20 cellular contexts compared by ENCODE assay signal in genomic region chr20:35134900-35135299, GRCh38. TPM values are rescaled to one million over a fixed set of nuclear protein-coding genes. Genes with fewer than 3 reads are reported as not detected.
A peak's percentile ranks its signal among the peaks of the same experiment; 100 is the strongest.
DNase-seq lines count a peak whose midpoint lies in the region; ATAC-seq and TF ChIP-seq lines count a peak whose summit lies in the region.
"Had no signal": no experiment of that assay in that cellular context is flagged by ENCODE, and none has a peak within 500 bp of the region (broad histone marks: within the 10 kb centered on the region; RNA-seq: fewer than 3 reads in every experiment).

No MANE protein-coding gene starts in this region.

- H3K4me1 Mint-ChIP-seq in immature natural killer cell (peaks cover 0 to 5% of the 10 kb centered on the region in 2 donors), T-helper 17 cell (no peaks in the 10 kb centered on the region)
- H3K4me1 Mint-ChIP-seq: activated naive CD4-positive, alpha-beta T cell treated with anti-CD3 and anti-CD28 coated beads, Interleukin-2, amount 50 U/mL, for 24 hours had no signal

- in situ Hi-C loops in gastrocnemius medialis (cut with MboI; ENCODE audit: low sequenced_read_pairs in 4 of 4) = no loop called here

- H3K27me3 Mint-ChIP-seq in immature natural killer cell (ENCODE audit: low read depth in 3 of 3) (peaks cover 0 to 1% (median 0%) of the 10 kb centered on the region in 3 donors), T-helper 17 cell (no peaks in the 10 kb centered on the region)
- H3K27me3 Mint-ChIP-seq: activated naive CD4-positive, alpha-beta T cell treated with anti-CD3 and anti-CD28 coated beads, Interleukin-2, amount 50 U/mL, for 24 hours; natural killer cell treated with Interleukin-12 subunit alpha and Interleukin-12 subunit beta and Interleukin-15 and Interleukin-18, amount 100 ng/mL, for 72 hours had no signal

- H3K4me3 Mint-ChIP-seq in immature natural killer cell = no peak overlapping the region
- no peak overlapping the region for H3K4me3 Mint-ChIP-seq in T-helper 17 cell
- H3K4me3 Mint-ChIP-seq: activated naive CD4-positive, alpha-beta T cell treated with anti-CD3 and anti-CD28 coated beads, Interleukin-2, amount 50 U/mL, for 24 hours; natural killer cell treated with Interleukin-12 subunit alpha and Interleukin-12 subunit beta and Interleukin-15 and Interleukin-18, amount 100 ng/mL, for 72 hours had no signal

- no peaks in the 10 kb centered on the region for H3K9me3 ChIP-seq in left ventricle myocardium inferior (replicated peaks)
- no peaks in the 10 kb centered on the region for H3K9me3 ChIP-seq in gastrocnemius medialis
- H3K9me3 ChIP-seq in SJCRH30 (replicated peaks) = no peaks in the 10 kb centered on the region
- H3K9me3 ChIP-seq in T-helper 17 cell (ENCODE audit: control insufficient read depth, low read length, poor library complexity, severe bottlenecking) = no peaks in the 10 kb centered on the region
- H3K9me3 ChIP-seq: body of pancreas had no signal

- H3K27ac Mint-ChIP-seq in immature natural killer cell = no peak overlapping the region
- H3K27ac Mint-ChIP-seq in T-helper 17 cell = no peak overlapping the region
- H3K27ac Mint-ChIP-seq: activated naive CD4-positive, alpha-beta T cell treated with anti-CD3 and anti-CD28 coated beads, Interleukin-2, amount 50 U/mL, for 24 hours had no signal

- peak overlapping the region; percentile 88 for H3K27ac ChIP-seq in left ventricle myocardium inferior (replicated peaks)
- H3K27ac ChIP-seq in gastrocnemius medialis = peak overlapping the region; percentile 24 to 67 (median 47)
- no peak overlapping the region for H3K27ac ChIP-seq in SJCRH30

- H3K27me3 ChIP-seq in left ventricle myocardium inferior (ENCODE audit: low read depth) = no peaks in the 10 kb centered on the region
- H3K27me3 ChIP-seq in gastrocnemius medialis = no peaks in the 10 kb centered on the region
- no peaks in the 10 kb centered on the region for H3K27me3 ChIP-seq in SJCRH30
- H3K27me3 ChIP-seq: body of pancreas had no signal

- intact Hi-C loops in Right ventricle myocardium inferior (cut with DNase I) = loop anchor here (5.0 kb wide), 1 partner anchor 38 kb away; no protein-coding TSS in a partner anchor
- intact Hi-C loops in cardiac septum (cut with DNase I) = no loop called here
- intact Hi-C loops in left ventricle myocardium inferior (cut with micrococcal nuclease) = no loop called here
- intact Hi-C loops in gastrocnemius medialis (cut with DNase I; ENCODE audit: low total_unique reads) = no loop called here

- no peaks in the 10 kb centered on the region for H3K9me3 Mint-ChIP-seq in immature natural killer cell
- H3K9me3 Mint-ChIP-seq: activated naive CD4-positive, alpha-beta T cell treated with anti-CD3 and anti-CD28 coated beads, Interleukin-2, amount 50 U/mL, for 24 hours; natural killer cell treated with Interleukin-12 subunit alpha and Interleukin-12 subunit beta and Interleukin-15 and Interleukin-18, amount 100 ng/mL, for 72 hours had no signal

- TF ChIP-seq CTCF in left ventricle myocardium inferior (IDR thresholded peaks at IDR 0.05; ENCODE audit: borderline replicate concordance) = no peak
- no peak for TF ChIP-seq CTCF in gastrocnemius medialis (IDR thresholded peaks at IDR 0.05 in 4 of 5, conservative IDR thresholded peaks at IDR 0.05 in 1 of 5)

- H3K4me1 ChIP-seq in left ventricle myocardium inferior (peaks cover 43% of the 10 kb centered on the region), gastrocnemius medialis (no peaks in the 10 kb centered on the region), SJCRH30 (no peaks in the 10 kb centered on the region)

- H3K4me3 ChIP-seq in left ventricle myocardium inferior = no peak overlapping the region
- no peak overlapping the region for H3K4me3 ChIP-seq in gastrocnemius medialis
- H3K4me3 ChIP-seq in SJCRH30 = no peak overlapping the region
- H3K4me3 ChIP-seq: body of pancreas had no signal

- ATAC-seq in Right ventricle myocardium inferior = peak; percentile 70
- ATAC-seq in gastrocnemius medialis = no peak
- no peak for ATAC-seq in T-helper 17 cell
- ATAC-seq: natural killer cell treated with Interleukin-12 subunit alpha and Interleukin-12 subunit beta and Interleukin-15 and Interleukin-18, amount 100 ng/mL, for 72 hours; stimulated activated naive CD8-positive, alpha-beta T cell treated with anti-CD3 and anti-CD28 coated beads, Interleukin-15, Interleukin-2, amounts not matched to agents 100 U/mL and 50 U/mL, for 24 hours had no signal

- H3K36me3 ChIP-seq in left ventricle myocardium inferior (peaks cover 68% of the 10 kb centered on the region), gastrocnemius medialis (peaks cover 0 to 66% of the 10 kb centered on the region in 2 donors), SJCRH30 (peaks cover 2% of the 10 kb centered on the region; the same call in 1 of the 2 replicates)

- H3K36me3 Mint-ChIP-seq in immature natural killer cell (peaks cover 9 to 39% (median 15%) of the 10 kb centered on the region in 3 donors), T-helper 17 cell (ENCODE audit: low read depth) (peaks cover 4% of the 10 kb centered on the region)

- DNase-seq in Right ventricle myocardium inferior (ENCODE audit: missing footprints) (no peak), cardiac septum (ENCODE audit: low spot score) (no peak), left ventricle myocardium inferior (peak; percentile 50), gastrocnemius medialis (peak in 1 of 2 donors; percentile 24), SJCRH30 (no peak), immature natural killer cell (no peak), T-helper 17 cell (no peak), cerebellar nuclear complex (lab: John Stamatoyannopoulos, UW) (no peak)
- DNase-seq: activated CD4-positive, alpha-beta T cell treated with anti-CD3 and anti-CD28 coated beads for 1 hour; COR-L47; kidney; midbrain; NCI-H1105 treated with DMSO at 0.1 percent for 48 hours; NCI-H524 treated with DMSO at 0.1 percent for 48 hours; posterior cingulate gyrus; small intestine; stimulated activated naive CD8-positive, alpha-beta T cell treated with anti-CD3 and anti-CD28 coated beads, Interleukin-15, Interleukin-2, amounts not matched to agents 100 U/mL and 50 U/mL, for 24 hours had no signal

- no peak for TF ChIP-seq POLR2A in gastrocnemius medialis (IDR thresholded peaks at IDR 0.05)

RNA-seq across cellular contexts. Expression of gene EDEM2, which starts 12.2 kb away (rescaled TPM):
- 12.7 TPM for total RNA-seq in Right ventricle myocardium inferior
- 11.5 TPM for total RNA-seq in cardiac septum
- total RNA-seq in left ventricle myocardium inferior = 10.4 TPM
- total RNA-seq in gastrocnemius medialis = 10 to 100 TPM in 1 of 4 donors, 1 to 10 TPM in 3; 7.2 to 12.2 (median 9.5) TPM
- total RNA-seq in SJCRH30 (2014; rRNA removed; shearing (Covaris generic)) = 19.2 and 19.4 TPM in 2 replicates
- polyA plus RNA-seq in immature natural killer cell = 10 to 100 TPM; 48.6 to 62.2 (median 48.8) TPM
- 10 to 100 TPM; 24.1 to 29.7 TPM for total RNA-seq in T-helper 17 cell

RNA-seq across cellular contexts. Expression of gene PROCR, which starts 37.0 kb away (rescaled TPM):
- total RNA-seq in Right ventricle myocardium inferior (10.5 TPM), cardiac septum (5.4 TPM), left ventricle myocardium inferior (9.8 TPM), gastrocnemius medialis (10 to 100 TPM in 1 of 4 donors, 1 to 10 TPM in 3; 5.6 to 19.4 (median 7.3) TPM), T-helper 17 cell (1 to 10 TPM in 1 of 2 donors, under 1 TPM in 1; 0.89 to 1.5 TPM)
- total RNA-seq in SJCRH30 (2014; rRNA removed; shearing (Covaris generic)) = 9.0 and 9.6 TPM in 2 replicates
- polyA plus RNA-seq in immature natural killer cell = 10 to 100 TPM; 11.0 to 17.9 (median 16.5) TPM

RNA-seq across cellular contexts. Expression of gene TRPC4AP, which starts 42.3 kb away (rescaled TPM):
- total RNA-seq in Right ventricle myocardium inferior (35.3 TPM), cardiac septum (34.9 TPM), left ventricle myocardium inferior (30.7 TPM), gastrocnemius medialis (10 to 100 TPM; 58.4 to 67.4 (median 63.5) TPM), T-helper 17 cell (10 to 100 TPM; 50.8 to 52.7 TPM)
- 67.0 and 68.9 TPM in 2 replicates for total RNA-seq in SJCRH30 (2014; rRNA removed; shearing (Covaris generic))
- polyA plus RNA-seq in immature natural killer cell = 10 to 100 TPM; 58.0 to 89.0 (median 72.5) TPM
